In the genomic region with DNA sequence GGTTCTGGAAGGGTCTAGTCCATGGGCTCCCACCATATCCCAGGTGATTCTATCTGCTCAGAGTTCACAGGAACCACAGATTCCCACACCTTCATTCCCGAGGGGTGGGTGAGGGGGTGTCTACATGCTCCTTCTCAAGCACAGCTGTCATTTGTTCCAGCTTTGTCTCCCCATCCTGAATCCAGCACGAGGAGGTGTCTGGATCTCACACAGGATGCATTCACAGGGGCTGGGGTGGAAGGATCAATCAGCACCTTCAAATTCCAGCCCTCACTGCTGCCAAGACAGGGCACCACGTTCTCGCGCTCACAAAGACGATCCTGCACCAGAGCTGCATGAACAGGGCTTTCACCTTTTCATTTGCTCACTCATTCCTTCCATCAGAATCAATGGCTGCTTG, we compare ENCODE assay signal across 24 cellular contexts. TPM values are rescaled to one million over a fixed set of nuclear protein-coding genes. Genes with fewer than 3 reads are reported as not detected.
DNase-seq lines count a peak whose midpoint lies in the region; ATAC-seq and TF ChIP-seq lines count a peak whose summit lies in the region.
"Had no signal": no experiment of that assay in that cellular context is flagged by ENCODE, and none has a peak within 500 bp of the region (broad histone marks: within the 10 kb centered on the region; RNA-seq: fewer than 3 reads in every experiment).

No MANE protein-coding gene starts in this region.

- POLR2A ChIA-PET in activated CD4-positive, alpha-beta memory T cell treated with anti-CD3 and anti-CD28 coated beads, Interleukin-2, amount 10 ng/mL, durations not matched to agents 7 days and 5 days (lab: Charles Lee) = no interaction called here

- H3K9me3 ChIP-seq in endodermal cell (ENCODE audit: control insufficient read depth, low read length) (no peaks in the 10 kb centered on the region), neural progenitor cell (ENCODE audit: low read depth) (no peaks in the 10 kb centered on the region)
- H3K9me3 ChIP-seq: BE2C, HAP-1 had no signal

- H3K36me3 Mint-ChIP-seq in endodermal cell (ENCODE audit: low read depth) (no peaks in the 10 kb centered on the region), osteocyte (ENCODE audit: unreplicated experiment) (no peaks in the 10 kb centered on the region), neural progenitor cell (peaks cover 2% of the 10 kb centered on the region)
- no peaks in the 10 kb centered on the region for H3K36me3 Mint-ChIP-seq in activated CD4-positive, alpha-beta memory T cell treated with anti-CD3 and anti-CD28 coated beads, Interleukin-2, amount 10 ng/mL, durations not matched to agents 7 days and 5 days (ENCODE audit: low read depth)
- H3K36me3 Mint-ChIP-seq: CD14-positive monocyte had no signal

- CTCF ChIA-PET in activated CD4-positive, alpha-beta memory T cell treated with anti-CD3 and anti-CD28 coated beads, Interleukin-2, amount 10 ng/mL, durations not matched to agents 7 days and 5 days (lab: Charles Lee) = no interaction called here

- H3K4me2 ChIP-seq in neural progenitor cell = no peak overlapping the region
- H3K4me2 ChIP-seq: BLaER1 treated with 17β-estradiol and CSF1 and Interleukin-3, amounts not matched to agents 10 nM and 100 nM; GM23338 had no signal

- no peaks in the 10 kb centered on the region for H3K27me3 ChIP-seq in endodermal cell (ENCODE audit: control insufficient read depth, insufficient read depth, low read length, poor library complexity, severe bottlenecking)
- H3K27me3 ChIP-seq in neural progenitor cell = no peaks in the 10 kb centered on the region
- H3K27me3 ChIP-seq: BE2C; BLaER1 treated with 17β-estradiol and CSF1 and Interleukin-3, amounts not matched to agents 10 nM and 100 nM had no signal

- TF ChIP-seq CTCF in endodermal cell (conservative IDR thresholded peaks at IDR 0.05) (no peak), osteocyte (IDR thresholded peaks at IDR 0.05) (no peak), neural progenitor cell (IDR thresholded peaks at IDR 0.05) (no peak)

- intact Hi-C loops in posterior vena cava (cut with DNase I) = no loop called here

- ATAC-seq in HG03175 (IDR thresholded peaks at IDR 0.05; ENCODE audit: unreplicated experiment) = no peak
- ATAC-seq: GM23338 had no signal

- H3K27ac Mint-ChIP-seq in endodermal cell (no peak overlapping the region), osteocyte (ENCODE audit: unreplicated experiment) (no peak overlapping the region), neural progenitor cell (no peak overlapping the region)
- no peak overlapping the region for H3K27ac Mint-ChIP-seq in activated CD4-positive, alpha-beta memory T cell treated with anti-CD3 and anti-CD28 coated beads, Interleukin-2, amount 10 ng/mL, durations not matched to agents 7 days and 5 days
- H3K27ac Mint-ChIP-seq: CD14-positive monocyte; CD4-positive, alpha-beta T cell; GM23338; HFFc6 had no signal

- H3K4me3 Mint-ChIP-seq in endodermal cell (no peak overlapping the region), osteocyte (ENCODE audit: unreplicated experiment) (no peak overlapping the region), neural progenitor cell (no peak overlapping the region)
- H3K4me3 Mint-ChIP-seq in activated CD4-positive, alpha-beta memory T cell treated with anti-CD3 and anti-CD28 coated beads, Interleukin-2, amount 10 ng/mL, durations not matched to agents 7 days and 5 days = no peak overlapping the region
- H3K4me3 Mint-ChIP-seq: CD14-positive monocyte; CD4-positive, alpha-beta T cell; CD8-positive, alpha-beta memory T cell; GM23338; HFFc6 had no signal

- H3K27ac ChIP-seq in endodermal cell (ENCODE audit: low read depth, low read length) = no peak overlapping the region
- no peak overlapping the region for H3K27ac ChIP-seq in neural progenitor cell
- H3K27ac ChIP-seq: 22Rv1; BLaER1 treated with 17β-estradiol and CSF1 and Interleukin-3, amounts not matched to agents 10 nM and 100 nM had no signal

- no peaks in the 10 kb centered on the region for H3F3A ChIP-seq in neural progenitor cell (ENCODE audit: low read depth)

- H3K9me3 Mint-ChIP-seq in endodermal cell (peaks cover 8% of the 10 kb centered on the region), osteocyte (ENCODE audit: unreplicated experiment) (peaks cover 4% of the 10 kb centered on the region), neural progenitor cell (peaks cover 4% of the 10 kb centered on the region)
- H3K9me3 Mint-ChIP-seq in activated CD4-positive, alpha-beta memory T cell treated with anti-CD3 and anti-CD28 coated beads, Interleukin-2, amount 10 ng/mL, durations not matched to agents 7 days and 5 days = peaks cover 4% of the 10 kb centered on the region
- H3K9me3 Mint-ChIP-seq: CD4-positive, alpha-beta T cell; CD8-positive, alpha-beta memory T cell had no signal

- H3K4me3 ChIP-seq in endodermal cell (ENCODE audit: low read length) (no peak overlapping the region), neural progenitor cell (no peak overlapping the region)
- H3K4me3 ChIP-seq: BLaER1 treated with 17β-estradiol and CSF1 and Interleukin-3, amounts not matched to agents 10 nM and 100 nM; GM23338; HAP-1 had no signal

- H3K27me3 Mint-ChIP-seq in endodermal cell (ENCODE audit: insufficient read depth) = no peaks in the 10 kb centered on the region
- peaks cover 11% of the 10 kb centered on the region for H3K27me3 Mint-ChIP-seq in osteocyte (ENCODE audit: unreplicated experiment)
- peaks cover 9% of the 10 kb centered on the region for H3K27me3 Mint-ChIP-seq in neural progenitor cell (ENCODE audit: insufficient read depth, low read depth)
- no peaks in the 10 kb centered on the region for H3K27me3 Mint-ChIP-seq in activated CD4-positive, alpha-beta memory T cell treated with anti-CD3 and anti-CD28 coated beads, Interleukin-2, amount 10 ng/mL, durations not matched to agents 7 days and 5 days
- H3K27me3 Mint-ChIP-seq: CD4-positive, alpha-beta T cell; CD8-positive, alpha-beta memory T cell had no signal

- no peaks in the 10 kb centered on the region for H3K4me1 Mint-ChIP-seq in endodermal cell
- no peaks in the 10 kb centered on the region for H3K4me1 Mint-ChIP-seq in osteocyte (ENCODE audit: unreplicated experiment)
- H3K4me1 Mint-ChIP-seq in neural progenitor cell = no peaks in the 10 kb centered on the region
- H3K4me1 Mint-ChIP-seq in activated CD4-positive, alpha-beta memory T cell treated with anti-CD3 and anti-CD28 coated beads, Interleukin-2, amount 10 ng/mL, durations not matched to agents 7 days and 5 days = peaks cover 10% of the 10 kb centered on the region

- H3K4me1 ChIP-seq in endodermal cell (ENCODE audit: control insufficient read depth, insufficient read depth, low read length) (no peaks in the 10 kb centered on the region), neural progenitor cell (no peaks in the 10 kb centered on the region)
- H3K4me1 ChIP-seq: BE2C had no signal

- no peaks in the 10 kb centered on the region for H3K79me2 ChIP-seq in neural progenitor cell (ENCODE audit: low read depth)

- H3K9ac ChIP-seq in endodermal cell (ENCODE audit: extremely low read depth, low read length, poor library complexity, severe bottlenecking) = no peak overlapping the region
- no peak overlapping the region for H3K9ac ChIP-seq in neural progenitor cell
- H3K9ac ChIP-seq: BLaER1 treated with 17β-estradiol and CSF1 and Interleukin-3, amounts not matched to agents 10 nM and 100 nM had no signal

- peak; percentile 21 for DNase-seq in activated effector memory CD4-positive, alpha-beta T cell treated with anti-CD3 and anti-CD28 coated beads, Interleukin-2, amount 50 U/mL, for 16 hours
- DNase-seq in activated effector memory CD4-positive, alpha-beta T cell treated with Interleukin-2 at 50 U/mL for 16 hours = no peak
- peak; percentile 35 for DNase-seq in endodermal cell
- peak; percentile 75 for DNase-seq in osteocyte (ENCODE audit: extremely low spot score, unreplicated experiment)
- DNase-seq in neural progenitor cell (ENCODE audit: low spot score) = no peak
- no peak for DNase-seq in activated CD4-positive, alpha-beta memory T cell treated with anti-CD3 and anti-CD28 coated beads, Interleukin-2, amount 10 ng/mL, durations not matched to agents 7 days and 5 days
- no peak for DNase-seq in posterior vena cava (ENCODE audit: low spot score)
- DNase-seq: ACHN; AML-193; BE2C; CD4-positive, alpha-beta T cell; CD8-positive, alpha-beta memory T cell; DMS 273 treated with DMSO at 0.1 percent for 48 hours; DMS53; DMS79 treated with DMSO at 0.1 percent for 48 hours; GF-D8; HFFc6 had no signal

- 89% methylated on average over 3 to 6 of the region's 6 CpGs for WGBS in endodermal cell (ENCODE audit: insufficient coverage in 1 of 2, insufficient read length in 1 of 2), 2 experiments

- H4K20me1 ChIP-seq in neural progenitor cell (ENCODE audit: low read depth) = no peaks in the 10 kb centered on the region
- H4K20me1 ChIP-seq: BLaER1 treated with 17β-estradiol and CSF1 and Interleukin-3, amounts not matched to agents 10 nM and 100 nM had no signal

- H3K36me3 ChIP-seq in endodermal cell (ENCODE audit: control insufficient read depth, insufficient read depth, low read length) (no peaks in the 10 kb centered on the region), neural progenitor cell (no peaks in the 10 kb centered on the region)
- H3K36me3 ChIP-seq: BE2C; BLaER1 treated with 17β-estradiol and CSF1 and Interleukin-3, amounts not matched to agents 10 nM and 100 nM; HAP-1 had no signal

- no peak overlapping the region for H2AFZ ChIP-seq in neural progenitor cell (replicated peaks)
- H2AFZ ChIP-seq: GM23338 had no signal

RNA-seq across cellular contexts. Expression of a gene that starts 52.7 kb away (rescaled TPM):
- total RNA-seq in endodermal cell (1 to 10 TPM in 1 of 2 donors, under 1 TPM in 1; 0.95 to 1.4 TPM), osteocyte (0.21 and 1.3 TPM in 2 replicates), neural progenitor cell (ENCODE audit: low replicate concordance) (0.59 and 3.7 TPM in 2 replicates), posterior vena cava (under 1 TPM; 0.48 to 0.83 TPM)
- 3.6 TPM for polyA plus RNA-seq in endodermal cell (2013, experiment 1 of 2)
- polyA plus RNA-seq in endodermal cell (2013, experiment 2 of 2) = 2.6 TPM
- under 1 TPM; 0.53 to 0.95 TPM for total RNA-seq in activated CD4-positive, alpha-beta memory T cell treated with anti-CD3 and anti-CD28 coated beads, Interleukin-2, amount 10 ng/mL, durations not matched to agents 7 days and 5 days
- total RNA-seq: CD8-positive, alpha-beta memory T cell; G401 had no signal

Comparison
In these comparisons a context has a peak if more than half of its experiments do, and no peak if none do; other contexts are left out.
1. DNase-seq: peak in activated effector memory CD4-positive, alpha-beta T cell treated with anti-CD3 and anti-CD28 coated beads, Interleukin-2, amount 50 U/mL, for 16 hours (single experiment), endodermal cell (single experiment) and osteocyte (single experiment); none in activated effector memory CD4-positive, alpha-beta T cell treated with Interleukin-2 at 50 U/mL for 16 hours (single experiment), neural progenitor cell (single experiment), activated CD4-positive, alpha-beta memory T cell treated with anti-CD3 and anti-CD28 coated beads, Interleukin-2, amount 10 ng/mL, durations not matched to agents 7 days and 5 days (single experiment) and posterior vena cava (single experiment).